In the genomic region with DNA sequence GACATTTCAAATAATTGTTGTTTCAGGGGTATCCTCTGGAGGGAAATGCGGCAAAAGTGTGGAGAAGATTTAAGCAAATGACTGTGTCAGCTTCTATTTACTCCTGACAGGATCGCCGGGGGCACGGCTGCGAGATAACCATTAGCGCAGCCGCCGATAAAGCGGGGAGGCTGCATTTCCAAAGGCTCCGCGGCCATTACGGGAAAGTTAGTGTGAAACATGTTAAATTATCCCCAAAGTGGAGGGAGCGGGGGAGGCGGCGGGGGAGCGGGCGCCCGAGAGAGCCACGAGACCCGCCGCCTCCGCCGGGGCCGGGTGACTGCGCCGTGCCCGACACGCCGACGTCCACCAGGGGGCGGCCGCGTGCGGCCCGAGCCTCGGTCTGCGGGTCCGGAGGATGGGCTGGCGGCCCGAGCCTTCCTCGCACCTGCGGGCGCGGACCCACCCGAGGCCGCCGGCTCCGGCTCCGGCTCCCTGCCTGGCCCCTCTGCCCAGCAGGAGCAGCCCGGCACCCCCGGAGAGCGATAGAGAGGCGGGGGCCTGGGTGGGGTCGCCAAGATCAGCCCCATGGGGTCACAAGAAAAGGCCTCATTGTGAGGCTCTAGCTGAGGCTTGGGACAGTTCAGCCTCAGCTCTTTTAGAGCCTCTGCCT, we compare ENCODE assay signal across 1 cellular context.
TF ChIP-seq lines count a peak whose summit lies in the region.

No MANE protein-coding gene starts in this region.

TF ChIP-seq in HepG2, 621 proteins besides CTCF, POLR2A, EP300 and RAD21 (continued from another document):
- TF ChIP-seq, protein P1, sequence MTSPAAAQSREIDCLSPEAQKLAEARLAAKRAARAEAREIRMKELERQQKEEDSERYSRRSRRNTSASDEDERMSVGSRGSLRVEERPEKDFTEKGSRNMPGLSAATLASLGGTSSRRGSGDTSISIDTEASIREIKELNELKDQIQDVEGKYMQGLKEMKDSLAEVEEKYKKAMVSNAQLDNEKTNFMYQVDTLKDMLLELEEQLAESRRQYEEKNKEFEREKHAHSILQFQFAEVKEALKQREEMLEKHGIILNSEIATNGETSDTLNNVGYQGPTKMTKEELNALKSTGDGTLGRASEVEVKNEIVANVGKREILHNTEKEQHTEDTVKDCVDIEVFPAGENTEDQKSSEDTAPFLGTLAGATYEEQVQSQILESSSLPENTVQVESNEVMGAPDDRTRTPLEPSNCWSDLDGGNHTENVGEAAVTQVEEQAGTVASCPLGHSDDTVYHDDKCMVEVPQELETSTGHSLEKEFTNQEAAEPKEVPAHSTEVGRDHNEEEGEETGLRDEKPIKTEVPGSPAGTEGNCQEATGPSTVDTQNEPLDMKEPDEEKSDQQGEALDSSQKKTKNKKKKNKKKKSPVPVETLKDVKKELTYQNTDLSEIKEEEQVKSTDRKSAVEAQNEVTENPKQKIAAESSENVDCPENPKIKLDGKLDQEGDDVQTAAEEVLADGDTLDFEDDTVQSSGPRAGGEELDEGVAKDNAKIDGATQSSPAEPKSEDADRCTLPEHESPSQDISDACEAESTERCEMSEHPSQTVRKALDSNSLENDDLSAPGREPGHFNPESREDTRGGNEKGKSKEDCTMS (CRISPR knock-in tag; conservative IDR thresholded peaks at IDR 0.05): no peak
- TF ChIP-seq, protein P2, sequence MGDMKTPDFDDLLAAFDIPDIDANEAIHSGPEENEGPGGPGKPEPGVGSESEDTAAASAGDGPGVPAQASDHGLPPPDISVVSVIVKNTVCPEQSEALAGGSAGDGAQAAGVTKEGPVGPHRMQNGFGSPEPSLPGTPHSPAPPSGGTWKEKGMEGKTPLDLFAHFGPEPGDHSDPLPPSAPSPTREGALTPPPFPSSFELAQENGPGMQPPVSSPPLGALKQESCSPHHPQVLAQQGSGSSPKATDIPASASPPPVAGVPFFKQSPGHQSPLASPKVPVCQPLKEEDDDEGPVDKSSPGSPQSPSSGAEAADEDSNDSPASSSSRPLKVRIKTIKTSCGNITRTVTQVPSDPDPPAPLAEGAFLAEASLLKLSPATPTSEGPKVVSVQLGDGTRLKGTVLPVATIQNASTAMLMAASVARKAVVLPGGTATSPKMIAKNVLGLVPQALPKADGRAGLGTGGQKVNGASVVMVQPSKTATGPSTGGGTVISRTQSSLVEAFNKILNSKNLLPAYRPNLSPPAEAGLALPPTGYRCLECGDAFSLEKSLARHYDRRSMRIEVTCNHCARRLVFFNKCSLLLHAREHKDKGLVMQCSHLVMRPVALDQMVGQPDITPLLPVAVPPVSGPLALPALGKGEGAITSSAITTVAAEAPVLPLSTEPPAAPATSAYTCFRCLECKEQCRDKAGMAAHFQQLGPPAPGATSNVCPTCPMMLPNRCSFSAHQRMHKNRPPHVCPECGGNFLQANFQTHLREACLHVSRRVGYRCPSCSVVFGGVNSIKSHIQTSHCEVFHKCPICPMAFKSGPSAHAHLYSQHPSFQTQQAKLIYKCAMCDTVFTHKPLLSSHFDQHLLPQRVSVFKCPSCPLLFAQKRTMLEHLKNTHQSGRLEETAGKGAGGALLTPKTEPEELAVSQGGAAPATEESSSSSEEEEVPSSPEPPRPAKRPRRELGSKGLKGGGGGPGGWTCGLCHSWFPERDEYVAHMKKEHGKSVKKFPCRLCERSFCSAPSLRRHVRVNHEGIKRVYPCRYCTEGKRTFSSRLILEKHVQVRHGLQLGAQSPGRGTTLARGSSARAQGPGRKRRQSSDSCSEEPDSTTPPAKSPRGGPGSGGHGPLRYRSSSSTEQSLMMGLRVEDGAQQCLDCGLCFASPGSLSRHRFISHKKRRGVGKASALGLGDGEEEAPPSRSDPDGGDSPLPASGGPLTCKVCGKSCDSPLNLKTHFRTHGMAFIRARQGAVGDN (CRISPR knock-in tag; IDR thresholded peaks at IDR 0.05): peak; percentile 41
- TF ChIP-seq POLR2G (IDR thresholded peaks at IDR 0.05; ENCODE audit: low read depth, low read length) (no peak), JUN (CRISPR knock-in tag; IDR thresholded peaks at IDR 0.05) (no peak), RBAK (CRISPR knock-in tag; IDR thresholded peaks at IDR 0.05) (no peak), ELF4 (CRISPR knock-in tag; IDR thresholded peaks at IDR 0.05; ENCODE audit: borderline replicate concordance) (no peak), SMC3 (IDR thresholded peaks at IDR 0.05; ENCODE audit: low read length) (peak; percentile 10; the same call in 1 of the 2 replicates), MIXL1 (CRISPR knock-in tag; IDR thresholded peaks at IDR 0.05) (no peak), NCOR1 (IDR thresholded peaks at IDR 0.05; ENCODE audit: borderline replicate concordance, low read length) (no peak), ZNF773 (CRISPR knock-in tag; IDR thresholded peaks at IDR 0.05; ENCODE audit: borderline replicate concordance) (no peak), ERF (CRISPR knock-in tag; IDR thresholded peaks at IDR 0.05) (no peak)
- TF ChIP-seq, protein P3, sequence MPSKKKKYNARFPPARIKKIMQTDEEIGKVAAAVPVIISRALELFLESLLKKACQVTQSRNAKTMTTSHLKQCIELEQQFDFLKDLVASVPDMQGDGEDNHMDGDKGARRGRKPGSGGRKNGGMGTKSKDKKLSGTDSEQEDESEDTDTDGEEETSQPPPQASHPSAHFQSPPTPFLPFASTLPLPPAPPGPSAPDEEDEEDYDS (CRISPR knock-in tag; IDR thresholded peaks at IDR 0.05): no peak
- TF ChIP-seq, protein P4, sequence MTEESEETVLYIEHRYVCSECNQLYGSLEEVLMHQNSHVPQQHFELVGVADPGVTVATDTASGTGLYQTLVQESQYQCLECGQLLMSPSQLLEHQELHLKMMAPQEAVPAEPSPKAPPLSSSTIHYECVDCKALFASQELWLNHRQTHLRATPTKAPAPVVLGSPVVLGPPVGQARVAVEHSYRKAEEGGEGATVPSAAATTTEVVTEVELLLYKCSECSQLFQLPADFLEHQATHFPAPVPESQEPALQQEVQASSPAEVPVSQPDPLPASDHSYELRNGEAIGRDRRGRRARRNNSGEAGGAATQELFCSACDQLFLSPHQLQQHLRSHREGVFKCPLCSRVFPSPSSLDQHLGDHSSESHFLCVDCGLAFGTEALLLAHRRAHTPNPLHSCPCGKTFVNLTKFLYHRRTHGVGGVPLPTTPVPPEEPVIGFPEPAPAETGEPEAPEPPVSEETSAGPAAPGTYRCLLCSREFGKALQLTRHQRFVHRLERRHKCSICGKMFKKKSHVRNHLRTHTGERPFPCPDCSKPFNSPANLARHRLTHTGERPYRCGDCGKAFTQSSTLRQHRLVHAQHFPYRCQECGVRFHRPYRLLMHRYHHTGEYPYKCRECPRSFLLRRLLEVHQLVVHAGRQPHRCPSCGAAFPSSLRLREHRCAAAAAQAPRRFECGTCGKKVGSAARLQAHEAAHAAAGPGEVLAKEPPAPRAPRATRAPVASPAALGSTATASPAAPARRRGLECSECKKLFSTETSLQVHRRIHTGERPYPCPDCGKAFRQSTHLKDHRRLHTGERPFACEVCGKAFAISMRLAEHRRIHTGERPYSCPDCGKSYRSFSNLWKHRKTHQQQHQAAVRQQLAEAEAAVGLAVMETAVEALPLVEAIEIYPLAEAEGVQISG (CRISPR knock-in tag; IDR thresholded peaks at IDR 0.05): 0 out of 2 replicates have a peak, but pooled peaks have one; percentile 24
- TF ChIP-seq, protein P5, sequence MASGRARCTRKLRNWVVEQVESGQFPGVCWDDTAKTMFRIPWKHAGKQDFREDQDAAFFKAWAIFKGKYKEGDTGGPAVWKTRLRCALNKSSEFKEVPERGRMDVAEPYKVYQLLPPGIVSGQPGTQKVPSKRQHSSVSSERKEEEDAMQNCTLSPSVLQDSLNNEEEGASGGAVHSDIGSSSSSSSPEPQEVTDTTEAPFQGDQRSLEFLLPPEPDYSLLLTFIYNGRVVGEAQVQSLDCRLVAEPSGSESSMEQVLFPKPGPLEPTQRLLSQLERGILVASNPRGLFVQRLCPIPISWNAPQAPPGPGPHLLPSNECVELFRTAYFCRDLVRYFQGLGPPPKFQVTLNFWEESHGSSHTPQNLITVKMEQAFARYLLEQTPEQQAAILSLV (CRISPR knock-in tag; IDR thresholded peaks at IDR 0.05; ENCODE audit: borderline replicate concordance): no peak
- TF ChIP-seq, protein P6, sequence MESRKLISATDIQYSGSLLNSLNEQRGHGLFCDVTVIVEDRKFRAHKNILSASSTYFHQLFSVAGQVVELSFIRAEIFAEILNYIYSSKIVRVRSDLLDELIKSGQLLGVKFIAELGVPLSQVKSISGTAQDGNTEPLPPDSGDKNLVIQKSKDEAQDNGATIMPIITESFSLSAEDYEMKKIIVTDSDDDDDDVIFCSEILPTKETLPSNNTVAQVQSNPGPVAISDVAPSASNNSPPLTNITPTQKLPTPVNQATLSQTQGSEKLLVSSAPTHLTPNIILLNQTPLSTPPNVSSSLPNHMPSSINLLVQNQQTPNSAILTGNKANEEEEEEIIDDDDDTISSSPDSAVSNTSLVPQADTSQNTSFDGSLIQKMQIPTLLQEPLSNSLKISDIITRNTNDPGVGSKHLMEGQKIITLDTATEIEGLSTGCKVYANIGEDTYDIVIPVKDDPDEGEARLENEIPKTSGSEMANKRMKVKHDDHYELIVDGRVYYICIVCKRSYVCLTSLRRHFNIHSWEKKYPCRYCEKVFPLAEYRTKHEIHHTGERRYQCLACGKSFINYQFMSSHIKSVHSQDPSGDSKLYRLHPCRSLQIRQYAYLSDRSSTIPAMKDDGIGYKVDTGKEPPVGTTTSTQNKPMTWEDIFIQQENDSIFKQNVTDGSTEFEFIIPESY (CRISPR knock-in tag; IDR thresholded peaks at IDR 0.05): no peak
